ENCODE assay signal across 25 cellular contexts in genomic region chr12:84585996-84586395, GRCh38.
DNase-seq lines count a peak whose midpoint lies in the region; ATAC-seq and TF ChIP-seq lines count a peak whose summit lies in the region.
"Had no signal": no experiment of that assay in that cellular context is flagged by ENCODE, and none has a peak within 500 bp of the region (broad histone marks: within the 10 kb centered on the region; RNA-seq: fewer than 3 reads in every experiment).

No MANE protein-coding gene starts in this region.

- no peak overlapping the region for H2AK9ac ChIP-seq in IMR-90 (replicated peaks; ENCODE audit: low read depth, low read length, poor library complexity)

- H3K56ac ChIP-seq in IMR-90 (ENCODE audit: extremely low read depth, insufficient read depth, low read length) = no peak overlapping the region

- H3K4me2 ChIP-seq in IMR-90 (ENCODE audit: low read depth, low read length) = no peak overlapping the region
- H3K4me2 ChIP-seq in smooth muscle cell = peak overlapping the region; percentile 43

- no peak overlapping the region for H3K14ac ChIP-seq in IMR-90 (replicated peaks; ENCODE audit: low read depth, low read length)

- POLR2A ChIA-PET in IMR-90 (lab: Charles Lee; ENCODE audit: unreplicated experiment) = no interaction called here

- H3K79me1 ChIP-seq in IMR-90 (ENCODE audit: low read depth in 1 of 2, low read length in 2 of 2) = no peaks in the 10 kb centered on the region

- H4K5ac ChIP-seq in IMR-90 (ENCODE audit: low read depth, low read length) = no peak overlapping the region

- no TSS peak for BruUV-seq in IMR-90 (replicated peaks; lab: Mats Ljungman, UMichigan)

- H3K4me1 ChIP-seq in IMR-90 (ENCODE audit: control insufficient read depth, insufficient read depth, low read length) = no peaks in the 10 kb centered on the region
- H3K4me1 ChIP-seq in smooth muscle cell (ENCODE audit: low read depth) = no peaks in the 10 kb centered on the region
- H3K4me1 ChIP-seq: pancreas, spleen, testis had no signal

- no peak overlapping the region for H2BK120ac ChIP-seq in IMR-90 (ENCODE audit: low read depth, low read length)

- H2AFZ ChIP-seq in IMR-90 (replicated peaks; ENCODE audit: low read length, poor library complexity) (no peak overlapping the region), smooth muscle cell (ENCODE audit: low read depth) (peak overlapping the region; percentile 47)

- CTCF ChIA-PET in IMR-90 (lab: Yijun Ruan, JAX) = no interaction called here

- H3K9me1 ChIP-seq in IMR-90 (ENCODE audit: insufficient read depth, low read length) = no peaks in the 10 kb centered on the region

- in situ Hi-C loops in IMR-90 (cut with MboI; ENCODE audit: low sequenced_read_pairs) = no loop called here

- H3K4me3 ChIP-seq in IMR-90 (ENCODE audit: insufficient read depth, low read depth, low read length) (no peak overlapping the region), epithelial cell of esophagus (ENCODE audit: low read length) (no peak overlapping the region), smooth muscle cell (no peak overlapping the region)
- H3K4me3 ChIP-seq: cardiac muscle cell, K562, pancreas, SK-N-MC, spleen, testis had no signal

- H3K36me3 ChIP-seq in IMR-90 (ENCODE audit: control insufficient read depth, insufficient read depth, low read length) (no peaks in the 10 kb centered on the region), smooth muscle cell (ENCODE audit: low read depth) (no peaks in the 10 kb centered on the region)
- H3K36me3 ChIP-seq: cardiac muscle cell, pancreas, spleen had no signal

- WGBS in IMR-90 (ENCODE audit: extremely low coverage in 2 of 2, insufficient read length in 1 of 2), 2 experiments = no CpG with 5 or more reads among the region's 3 CpGs
- 28% methylated on average over 3 of the region's 3 CpGs for WGBS in smooth muscle cell (ENCODE audit: low lambda C conversion rate)

- DNase-seq in COLO829 (ENCODE audit: low spot score) (peak; percentile 32), IMR-90 (peak; percentile 4), epithelial cell of esophagus (ENCODE audit: low read depth) (peak; percentile 5), smooth muscle cell (lab: John Stamatoyannopoulos, UW; ENCODE audit: unreplicated experiment) (no peak), left colon (no peak), NOMO-1 treated with DMSO at 0.1 percent for 48 hours (lab: John Stamatoyannopoulos, UW; ENCODE audit: unreplicated experiment) (no peak)
- DNase-seq in activated CD4-positive, CD25-positive, alpha-beta regulatory T cell treated with anti-CD3 and anti-CD28 coated beads, Interleukin-2, amount 50 U/mL, for 72 hours = no peak
- DNase-seq: activated CD8-positive, alpha-beta T cell treated with anti-CD3 and anti-CD28 coated beads, Interleukin-2, amount 10 ng/mL, durations not matched to agents 7 days and 5 days; CD4-positive, CD25-positive, alpha-beta regulatory T cell; GOT3; left ventricle myocardium superior; NCI-H1105; NCI-H187; NCI-H510A treated with DMSO at 0.1 percent for 48 hours; pancreas; retina; spleen; stimulated activated CD4-positive, alpha-beta T cell treated with anti-CD3 and anti-CD28 coated beads, Interleukin-2, amount 100 ng/mL, for 24 hours; stimulated activated naive CD8-positive, alpha-beta T cell treated with anti-CD3 and anti-CD28 coated beads, Interleukin-15, Interleukin-2, amounts not matched to agents 100 U/mL and 50 U/mL, for 24 hours; T-helper 17 cell; testis had no signal

- H3K4ac ChIP-seq in IMR-90 (ENCODE audit: low read depth, low read length) = no peak overlapping the region

- no peaks in the 10 kb centered on the region for H4K20me1 ChIP-seq in IMR-90 (ENCODE audit: insufficient read depth, low read length)
- H4K20me1 ChIP-seq in smooth muscle cell (ENCODE audit: low read depth) = no peaks in the 10 kb centered on the region

- intact Hi-C loops in IMR-90 (cut with micrococcal nuclease) = no loop called here
- intact Hi-C loops in left colon (cut with DNase I, micrococcal nuclease) = no loop called here

- H3K23ac ChIP-seq in IMR-90 (ENCODE audit: low read depth, low read length) = no peak overlapping the region

- H2BK5ac ChIP-seq in IMR-90 (ENCODE audit: low read depth, low read length, poor library complexity, severe bottlenecking) = no peak overlapping the region

- no peak overlapping the region for H2BK20ac ChIP-seq in IMR-90 (ENCODE audit: low read depth, low read length)

- H3K27ac ChIP-seq in IMR-90 (ENCODE audit: insufficient read depth, low read length) = no peak overlapping the region
- H3K27ac ChIP-seq in smooth muscle cell (ENCODE audit: low read depth) = no peak overlapping the region
- H3K27ac ChIP-seq: cardiac muscle cell, pancreas, SK-N-MC, spleen, testis had no signal

- no peaks in the 10 kb centered on the region for H3K9me3 ChIP-seq in IMR-90 (ENCODE audit: control insufficient read depth, insufficient read depth, low read length)
- no peaks in the 10 kb centered on the region for H3K9me3 ChIP-seq in smooth muscle cell (replicated peaks; ENCODE audit: low read depth)
- H3K9me3 ChIP-seq: pancreas, spleen, testis had no signal

- H3F3A ChIP-seq in smooth muscle cell (ENCODE audit: low read depth) = no peaks in the 10 kb centered on the region

- H2AK5ac ChIP-seq in IMR-90 (ENCODE audit: low read depth, low read length) = no peak overlapping the region

- H3K18ac ChIP-seq in IMR-90 (ENCODE audit: low read depth, low read length) = no peak overlapping the region

- dilution Hi-C loops in IMR-90 (cut with HindIII; ENCODE audit: low sequenced_read_pairs, unreplicated experiment) = no loop called here

- TF ChIP-seq POLR2A in IMR-90 (IDR thresholded peaks at IDR 0.05; ENCODE audit: low read depth, low read length) = no peak

- no peak for TF ChIP-seq RAD21 in IMR-90 (IDR thresholded peaks at IDR 0.05; ENCODE audit: low read length)

- H3K9ac ChIP-seq in IMR-90 (ENCODE audit: low read depth, low read length) (no peak overlapping the region), smooth muscle cell (ENCODE audit: low read depth) (no peak overlapping the region)

- no peaks in the 10 kb centered on the region for H3K27me3 ChIP-seq in IMR-90 (ENCODE audit: control insufficient read depth, insufficient read depth, low read length)
- H3K27me3 ChIP-seq in smooth muscle cell (ENCODE audit: low read depth) = no peaks in the 10 kb centered on the region
- H3K27me3 ChIP-seq: cardiac muscle cell, pancreas, spleen, testis had no signal

- H2BK15ac ChIP-seq in IMR-90 (ENCODE audit: low read depth, low read length) = no peak overlapping the region

- no peak overlapping the region for H4K8ac ChIP-seq in IMR-90 (ENCODE audit: low read depth in 2 of 2, low read length in 2 of 2)

- TF ChIP-seq CTCF in IMR-90 (conservative IDR thresholded peaks at IDR 0.05; ENCODE audit: low read depth, low read length) (no peak), epithelial cell of esophagus (IDR thresholded peaks at IDR 0.05; ENCODE audit: insufficient read depth, low read depth, low read length, missing control alignments) (no peak), smooth muscle cell (IDR thresholded peaks at IDR 0.05; ENCODE audit: borderline replicate concordance, insufficient read depth, poor library complexity, severe bottlenecking) (no peak)

- no peak overlapping the region for H4K91ac ChIP-seq in IMR-90 (ENCODE audit: insufficient read depth, low read depth, low read length)

- ATAC-seq in IMR-90 (ENCODE audit: low read depth) (no peak), left colon (no peak)
- ATAC-seq: activated CD8-positive, alpha-beta T cell treated with anti-CD3 and anti-CD28 coated beads, Interleukin-2, amount 10 ng/mL, durations not matched to agents 7 days and 5 days; activated T-helper 17 cell treated with anti-CD3 and anti-CD28 coated beads, Interleukin-2, amount 50 U/mL, for 72 hours; K562; left ventricle myocardium superior; pancreas; stimulated activated naive CD8-positive, alpha-beta T cell treated with anti-CD3 and anti-CD28 coated beads, Interleukin-15, Interleukin-2, amounts not matched to agents 100 U/mL and 50 U/mL, for 24 hours; T-helper 17 cell had no signal

- H3K79me2 ChIP-seq in smooth muscle cell (ENCODE audit: low read depth) = no peaks in the 10 kb centered on the region

TF ChIP-seq in IMR-90, 13 proteins besides CTCF, POLR2A, EP300 and RAD21:
- TF ChIP-seq MAZ (IDR thresholded peaks at IDR 0.05; ENCODE audit: borderline replicate concordance, low read depth, low read length) = no peak
- TF ChIP-seq FOS (IDR thresholded peaks at IDR 0.05; ENCODE audit: low read depth, low read length) = no peak
- TF ChIP-seq NFE2L2 (IDR thresholded peaks at IDR 0.05; ENCODE audit: low read depth, low read length) = no peak
- no peak for TF ChIP-seq SMC3 (IDR thresholded peaks at IDR 0.05; ENCODE audit: low read depth, low read length)
- TF ChIP-seq RCOR1 (IDR thresholded peaks at IDR 0.05; ENCODE audit: insufficient replicate concordance, low read length) = no peak

Comparison
In these comparisons a context has a peak if more than half of its experiments do, and no peak if none do; other contexts are left out.
1. DNase-seq: peak in COLO829 (single experiment), IMR-90 (single experiment) and epithelial cell of esophagus (single experiment); none in smooth muscle cell (single experiment), left colon (0 of 2), activated CD4-positive, CD25-positive, alpha-beta regulatory T cell treated with anti-CD3 and anti-CD28 coated beads, Interleukin-2, amount 50 U/mL, for 72 hours (single experiment) and NOMO-1 treated with DMSO at 0.1 percent for 48 hours (single experiment).